1 cellular context compared by ENCODE assay signal in genomic region chr19:11673608-11674041, GRCh38.
TF ChIP-seq lines count a peak whose summit lies in the region.

No MANE protein-coding gene starts in this region.

TF ChIP-seq in K562, 482 proteins besides CTCF, POLR2A, EP300 and RAD21 (continued from another document):
- no peak for TF ChIP-seq L3MBTL2 (IDR thresholded peaks at IDR 0.05)
